Comparison of ENCODE assay signal across 1 cellular context in genomic region chr16:85137323-85138072, GRCh38.
A peak's percentile ranks its signal among the peaks of the same experiment; 100 is the strongest.
TF ChIP-seq lines count a peak whose summit lies in the region.

No MANE protein-coding gene starts in this region.

TF ChIP-seq in HepG2, 621 proteins besides CTCF, POLR2A, EP300 and RAD21 (continued from another document and continues in another):
- TF ChIP-seq ZNF691 (CRISPR knock-in tag; IDR thresholded peaks at IDR 0.05; ENCODE audit: borderline replicate concordance, low read depth) (peak; percentile 62; the same call in 1 of the 2 replicates), SOX13 (IDR thresholded peaks at IDR 0.05) (no peak), SOX13 (CRISPR knock-in tag; conservative IDR thresholded peaks at IDR 0.05 in 1 of 2, IDR thresholded peaks at IDR 0.05 in 1 of 2) (peak in 1 of 2 experiments; percentile 69; a peak in 2 of 4 replicates), ATF5 (CRISPR knock-in tag; IDR thresholded peaks at IDR 0.05; ENCODE audit: low read depth) (no peak), DR1 (CRISPR knock-in tag; IDR thresholded peaks at IDR 0.05) (0 out of 2 replicates have a peak, but pooled peaks have one; percentile 30), ZNF460 (CRISPR knock-in tag; IDR thresholded peaks at IDR 0.05; ENCODE audit: borderline replicate concordance) (no peak; the same call in 1 of the 2 replicates), MTA3 (CRISPR knock-in tag; IDR thresholded peaks at IDR 0.05) (no peak), POGZ (CRISPR knock-in tag; IDR thresholded peaks at IDR 0.05) (no peak; the same call in none of the 2 replicates), CREM (IDR thresholded peaks at IDR 0.05) (no peak), CREM (CRISPR knock-in tag; IDR thresholded peaks at IDR 0.05) (no peak), ZNF563 (CRISPR knock-in tag; IDR thresholded peaks at IDR 0.05) (no peak), PPARG (CRISPR knock-in tag; conservative IDR thresholded peaks at IDR 0.05) (0 out of 2 replicates have a peak, but pooled peaks have one; percentile 32), ZNF350 (CRISPR knock-in tag; IDR thresholded peaks at IDR 0.05; ENCODE audit: borderline replicate concordance, low read depth) (peak; percentile 79), ZNF451 (CRISPR knock-in tag; IDR thresholded peaks at IDR 0.05) (0 out of 2 replicates have a peak, but pooled peaks have one; percentile 85), PRDM10 (CRISPR knock-in tag; IDR thresholded peaks at IDR 0.05; ENCODE audit: low read depth) (no peak), CEBPG (CRISPR knock-in tag; IDR thresholded peaks at IDR 0.05) (peak; percentile 94), SNAI1 (CRISPR knock-in tag; IDR thresholded peaks at IDR 0.05; ENCODE audit: borderline replicate concordance) (0 out of 2 replicates have a peak, but pooled peaks have one; percentile 92), MEF2D (CRISPR knock-in tag; IDR thresholded peaks at IDR 0.05) (no peak), NBN (conservative IDR thresholded peaks at IDR 0.05) (0 out of 2 replicates have a peak, but pooled peaks have one; percentile 65), ONECUT2 (CRISPR knock-in tag; IDR thresholded peaks at IDR 0.05) (no peak; the same call in 1 of the 2 replicates), PLSCR1 (CRISPR knock-in tag; IDR thresholded peaks at IDR 0.05; ENCODE audit: borderline replicate concordance) (no peak), CHD4 (IDR thresholded peaks at IDR 0.05; ENCODE audit: borderline replicate concordance, low read length) (no peak), ZNF768 (CRISPR knock-in tag; IDR thresholded peaks at IDR 0.05) (peak; percentile 82; the same call in 1 of the 2 replicates), SYNCRIP (IDR thresholded peaks at IDR 0.05; ENCODE audit: insufficient read depth, low read depth, low read length) (no peak), ZNF709 (CRISPR knock-in tag; IDR thresholded peaks at IDR 0.05) (no peak), MAFF (IDR thresholded peaks at IDR 0.05; ENCODE audit: low read depth, low read length) (no peak), TCF12 (IDR thresholded peaks at IDR 0.05) (no peak), TCF12 (CRISPR knock-in tag; IDR thresholded peaks at IDR 0.05) (peak; percentile 86; the same call in 1 of the 2 replicates), ZBTB20 (CRISPR knock-in tag; IDR thresholded peaks at IDR 0.05; ENCODE audit: borderline replicate concordance, low read depth) (no peak), MED8 (CRISPR knock-in tag; IDR thresholded peaks at IDR 0.05; ENCODE audit: insufficient replicate concordance) (peak; percentile 43), ZNF292 (CRISPR knock-in tag; IDR thresholded peaks at IDR 0.05; ENCODE audit: borderline replicate concordance, low read depth) (peak; percentile 21), ZNF230 (CRISPR knock-in tag; IDR thresholded peaks at IDR 0.05) (peak; percentile 90), PHB2 (IDR thresholded peaks at IDR 0.05; ENCODE audit: partially characterized antibody) (no peak), BRD4 (CRISPR knock-in tag; IDR thresholded peaks at IDR 0.05) (peak; percentile 89), ZBTB4 (CRISPR knock-in tag; IDR thresholded peaks at IDR 0.05; ENCODE audit: borderline replicate concordance) (no peak), ARID2 (CRISPR knock-in tag; IDR thresholded peaks at IDR 0.05; ENCODE audit: borderline replicate concordance) (no peak)
- TF ChIP-seq, protein P1, sequence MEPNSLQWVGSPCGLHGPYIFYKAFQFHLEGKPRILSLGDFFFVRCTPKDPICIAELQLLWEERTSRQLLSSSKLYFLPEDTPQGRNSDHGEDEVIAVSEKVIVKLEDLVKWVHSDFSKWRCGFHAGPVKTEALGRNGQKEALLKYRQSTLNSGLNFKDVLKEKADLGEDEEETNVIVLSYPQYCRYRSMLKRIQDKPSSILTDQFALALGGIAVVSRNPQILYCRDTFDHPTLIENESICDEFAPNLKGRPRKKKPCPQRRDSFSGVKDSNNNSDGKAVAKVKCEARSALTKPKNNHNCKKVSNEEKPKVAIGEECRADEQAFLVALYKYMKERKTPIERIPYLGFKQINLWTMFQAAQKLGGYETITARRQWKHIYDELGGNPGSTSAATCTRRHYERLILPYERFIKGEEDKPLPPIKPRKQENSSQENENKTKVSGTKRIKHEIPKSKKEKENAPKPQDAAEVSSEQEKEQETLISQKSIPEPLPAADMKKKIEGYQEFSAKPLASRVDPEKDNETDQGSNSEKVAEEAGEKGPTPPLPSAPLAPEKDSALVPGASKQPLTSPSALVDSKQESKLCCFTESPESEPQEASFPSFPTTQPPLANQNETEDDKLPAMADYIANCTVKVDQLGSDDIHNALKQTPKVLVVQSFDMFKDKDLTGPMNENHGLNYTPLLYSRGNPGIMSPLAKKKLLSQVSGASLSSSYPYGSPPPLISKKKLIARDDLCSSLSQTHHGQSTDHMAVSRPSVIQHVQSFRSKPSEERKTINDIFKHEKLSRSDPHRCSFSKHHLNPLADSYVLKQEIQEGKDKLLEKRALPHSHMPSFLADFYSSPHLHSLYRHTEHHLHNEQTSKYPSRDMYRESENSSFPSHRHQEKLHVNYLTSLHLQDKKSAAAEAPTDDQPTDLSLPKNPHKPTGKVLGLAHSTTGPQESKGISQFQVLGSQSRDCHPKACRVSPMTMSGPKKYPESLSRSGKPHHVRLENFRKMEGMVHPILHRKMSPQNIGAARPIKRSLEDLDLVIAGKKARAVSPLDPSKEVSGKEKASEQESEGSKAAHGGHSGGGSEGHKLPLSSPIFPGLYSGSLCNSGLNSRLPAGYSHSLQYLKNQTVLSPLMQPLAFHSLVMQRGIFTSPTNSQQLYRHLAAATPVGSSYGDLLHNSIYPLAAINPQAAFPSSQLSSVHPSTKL (CRISPR knock-in tag; IDR thresholded peaks at IDR 0.05) = peak; percentile 72
- TF ChIP-seq, protein P2, sequence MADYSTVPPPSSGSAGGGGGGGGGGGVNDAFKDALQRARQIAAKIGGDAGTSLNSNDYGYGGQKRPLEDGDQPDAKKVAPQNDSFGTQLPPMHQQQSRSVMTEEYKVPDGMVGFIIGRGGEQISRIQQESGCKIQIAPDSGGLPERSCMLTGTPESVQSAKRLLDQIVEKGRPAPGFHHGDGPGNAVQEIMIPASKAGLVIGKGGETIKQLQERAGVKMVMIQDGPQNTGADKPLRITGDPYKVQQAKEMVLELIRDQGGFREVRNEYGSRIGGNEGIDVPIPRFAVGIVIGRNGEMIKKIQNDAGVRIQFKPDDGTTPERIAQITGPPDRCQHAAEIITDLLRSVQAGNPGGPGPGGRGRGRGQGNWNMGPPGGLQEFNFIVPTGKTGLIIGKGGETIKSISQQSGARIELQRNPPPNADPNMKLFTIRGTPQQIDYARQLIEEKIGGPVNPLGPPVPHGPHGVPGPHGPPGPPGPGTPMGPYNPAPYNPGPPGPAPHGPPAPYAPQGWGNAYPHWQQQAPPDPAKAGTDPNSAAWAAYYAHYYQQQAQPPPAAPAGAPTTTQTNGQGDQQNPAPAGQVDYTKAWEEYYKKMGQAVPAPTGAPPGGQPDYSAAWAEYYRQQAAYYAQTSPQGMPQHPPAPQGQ (CRISPR knock-in tag; IDR thresholded peaks at IDR 0.05; ENCODE audit: borderline replicate concordance) = 0 out of 2 replicates have a peak, but pooled peaks have one; percentile 15
- TF ChIP-seq, protein P3, sequence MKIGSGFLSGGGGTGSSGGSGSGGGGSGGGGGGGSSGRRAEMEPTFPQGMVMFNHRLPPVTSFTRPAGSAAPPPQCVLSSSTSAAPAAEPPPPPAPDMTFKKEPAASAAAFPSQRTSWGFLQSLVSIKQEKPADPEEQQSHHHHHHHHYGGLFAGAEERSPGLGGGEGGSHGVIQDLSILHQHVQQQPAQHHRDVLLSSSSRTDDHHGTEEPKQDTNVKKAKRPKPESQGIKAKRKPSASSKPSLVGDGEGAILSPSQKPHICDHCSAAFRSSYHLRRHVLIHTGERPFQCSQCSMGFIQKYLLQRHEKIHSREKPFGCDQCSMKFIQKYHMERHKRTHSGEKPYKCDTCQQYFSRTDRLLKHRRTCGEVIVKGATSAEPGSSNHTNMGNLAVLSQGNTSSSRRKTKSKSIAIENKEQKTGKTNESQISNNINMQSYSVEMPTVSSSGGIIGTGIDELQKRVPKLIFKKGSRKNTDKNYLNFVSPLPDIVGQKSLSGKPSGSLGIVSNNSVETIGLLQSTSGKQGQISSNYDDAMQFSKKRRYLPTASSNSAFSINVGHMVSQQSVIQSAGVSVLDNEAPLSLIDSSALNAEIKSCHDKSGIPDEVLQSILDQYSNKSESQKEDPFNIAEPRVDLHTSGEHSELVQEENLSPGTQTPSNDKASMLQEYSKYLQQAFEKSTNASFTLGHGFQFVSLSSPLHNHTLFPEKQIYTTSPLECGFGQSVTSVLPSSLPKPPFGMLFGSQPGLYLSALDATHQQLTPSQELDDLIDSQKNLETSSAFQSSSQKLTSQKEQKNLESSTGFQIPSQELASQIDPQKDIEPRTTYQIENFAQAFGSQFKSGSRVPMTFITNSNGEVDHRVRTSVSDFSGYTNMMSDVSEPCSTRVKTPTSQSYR (CRISPR knock-in tag; IDR thresholded peaks at IDR 0.05; ENCODE audit: borderline replicate concordance) = no peak; the same call in 1 of the 2 replicates
- TF ChIP-seq, protein P4, sequence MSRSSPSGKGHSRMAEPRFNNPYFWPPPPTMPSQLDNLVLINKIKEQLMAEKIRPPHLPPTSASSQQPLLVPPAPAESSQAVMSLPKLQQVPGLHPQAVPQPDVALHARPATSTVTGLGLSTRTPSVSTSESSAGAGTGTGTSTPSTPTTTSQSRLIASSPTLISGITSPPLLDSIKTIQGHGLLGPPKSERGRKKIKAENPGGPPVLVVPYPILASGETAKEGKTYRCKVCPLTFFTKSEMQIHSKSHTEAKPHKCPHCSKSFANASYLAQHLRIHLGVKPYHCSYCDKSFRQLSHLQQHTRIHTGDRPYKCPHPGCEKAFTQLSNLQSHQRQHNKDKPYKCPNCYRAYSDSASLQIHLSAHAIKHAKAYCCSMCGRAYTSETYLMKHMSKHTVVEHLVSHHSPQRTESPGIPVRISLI (CRISPR knock-in tag; IDR thresholded peaks at IDR 0.05; ENCODE audit: borderline replicate concordance) = no peak
- TF ChIP-seq, protein P5, sequence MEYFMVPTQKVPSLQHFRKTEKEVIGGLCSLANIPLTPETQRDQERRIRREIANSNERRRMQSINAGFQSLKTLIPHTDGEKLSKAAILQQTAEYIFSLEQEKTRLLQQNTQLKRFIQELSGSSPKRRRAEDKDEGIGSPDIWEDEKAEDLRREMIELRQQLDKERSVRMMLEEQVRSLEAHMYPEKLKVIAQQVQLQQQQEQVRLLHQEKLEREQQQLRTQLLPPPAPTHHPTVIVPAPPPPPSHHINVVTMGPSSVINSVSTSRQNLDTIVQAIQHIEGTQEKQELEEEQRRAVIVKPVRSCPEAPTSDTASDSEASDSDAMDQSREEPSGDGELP (IDR thresholded peaks at IDR 0.05; ENCODE audit: borderline replicate concordance, low read depth) = peak; percentile 62; the same call in 1 of the 2 replicates
